Comparison of ENCODE assay signal across 7 cellular contexts in genomic region chr11:106076421-106076922, GRCh38. TPM values are rescaled to one million over a fixed set of nuclear protein-coding genes. Genes with fewer than 3 reads are reported as not detected.
DNase-seq lines count a peak whose midpoint lies in the region; ATAC-seq, FAIRE-seq and TF ChIP-seq lines count a peak whose summit lies in the region.

No MANE protein-coding gene starts in this region.

- H3K9ac ChIP-seq in Karpas-422 (ENCODE audit: low read length) (peak overlapping the region; percentile 69), astrocyte (ENCODE audit: low read length) (peak overlapping the region; percentile 100)

- no peak for TF ChIP-seq CTCF in GM12865 (IDR thresholded peaks at IDR 0.05; ENCODE audit: insufficient read depth, low read depth, low read length, missing control alignments)
- TF ChIP-seq CTCF in astrocyte (IDR thresholded peaks at IDR 0.05; ENCODE audit: insufficient read depth, low read depth, low read length) = no peak
- TF ChIP-seq CTCF in suprapubic skin (IDR thresholded peaks at IDR 0.05) = no peak

- no peaks in the 10 kb centered on the region for H3K9me3 Mint-ChIP-seq in astrocyte (ENCODE audit: unreplicated experiment)

- peaks cover 15% of the 10 kb centered on the region for H3K4me1 Mint-ChIP-seq in astrocyte (ENCODE audit: low read depth, unreplicated experiment)

- TF ChIP-seq EP300 in suprapubic skin (IDR thresholded peaks at IDR 0.05) = no peak

- H3K79me2 ChIP-seq in Karpas-422 (ENCODE audit: low read length) (peaks cover 40% of the 10 kb centered on the region), astrocyte (ENCODE audit: insufficient read depth, low read length) (peaks cover 43% of the 10 kb centered on the region)

- no peaks in the 10 kb centered on the region for H3K9me2 ChIP-seq in Karpas-422 (replicated peaks; ENCODE audit: insufficient read depth, low read length)

- peaks cover 3% of the 10 kb centered on the region for H3K36me3 Mint-ChIP-seq in astrocyte (ENCODE audit: low read depth, unreplicated experiment)

- 1% methylated on average over 12 of the region's 14 CpGs for WGBS in suprapubic skin

- H3K4me2 ChIP-seq in Karpas-422 (ENCODE audit: low read depth, low read length, poor library complexity, severe bottlenecking) (peak overlapping the region; percentile 89), astrocyte (ENCODE audit: low read length) (peak overlapping the region; percentile 99)

- H3K27ac Mint-ChIP-seq in astrocyte (ENCODE audit: unreplicated experiment) = peak overlapping the region; percentile 90

- peak overlapping the region; percentile 96 for H3K4me3 Mint-ChIP-seq in astrocyte (ENCODE audit: unreplicated experiment)

- H3K9me3 ChIP-seq in Karpas-422 (ENCODE audit: low read length) = no peaks in the 10 kb centered on the region
- H3K9me3 ChIP-seq in astrocyte (ENCODE audit: insufficient read depth, low read depth, low read length) = no peaks in the 10 kb centered on the region
- no peaks in the 10 kb centered on the region for H3K9me3 ChIP-seq in suprapubic skin

- peak overlapping the region; percentile 71 for H3K4me3 ChIP-seq in GM12865 (ENCODE audit: low read depth, low read length)
- peak overlapping the region; percentile 70 for H3K4me3 ChIP-seq in Karpas-422 (ENCODE audit: low read length)
- H3K4me3 ChIP-seq in astrocyte (ENCODE audit: insufficient read depth, low read depth, low read length) = peak overlapping the region; percentile 96
- peak overlapping the region; percentile 75 for H3K4me3 ChIP-seq in suprapubic skin

- ATAC-seq in HG03457 (IDR thresholded peaks at IDR 0.05; ENCODE audit: unreplicated experiment) (no peak), HG02970 (IDR thresholded peaks at IDR 0.05; ENCODE audit: low FRiP score, unreplicated experiment) (no peak)

- H3K27me3 ChIP-seq in Karpas-422 (ENCODE audit: low read length) (no peaks in the 10 kb centered on the region), astrocyte (ENCODE audit: insufficient read depth, low read length) (no peaks in the 10 kb centered on the region), layer of hippocampus (ENCODE audit: control insufficient read depth, insufficient read depth, low read length) (no peaks in the 10 kb centered on the region), suprapubic skin (no peaks in the 10 kb centered on the region)

- H3K27ac ChIP-seq in Karpas-422 (ENCODE audit: low read length) (peak overlapping the region; percentile 4; the same call in 1 of the 2 replicates), astrocyte (ENCODE audit: low read depth, low read length) (peak overlapping the region; percentile 74), layer of hippocampus (ENCODE audit: low read depth, low read length) (peak overlapping the region; percentile 99), suprapubic skin (peak overlapping the region; percentile 94)

- DNase-seq in GM12865 (ENCODE audit: low read depth) = no peak
- DNase-seq in Karpas-422 = peak; percentile 66
- peak; percentile 4 for DNase-seq in astrocyte (ENCODE audit: low read depth)
- no peak for DNase-seq in suprapubic skin (ENCODE audit: low spot score in 2 of 2)

- H3K27me3 Mint-ChIP-seq in astrocyte (ENCODE audit: low read depth, unreplicated experiment) = no peaks in the 10 kb centered on the region

- H3K4me1 ChIP-seq in Karpas-422 (ENCODE audit: low read length) (peaks cover 43% of the 10 kb centered on the region), astrocyte (ENCODE audit: insufficient read depth, low read length) (peaks cover 13% of the 10 kb centered on the region), suprapubic skin (peaks cover 40% of the 10 kb centered on the region)

- TF ChIP-seq POLR2A in suprapubic skin (IDR thresholded peaks at IDR 0.05) = no peak

- FAIRE-seq in astrocyte (lab: Jason Lieb, UNC) = no peak

- H2AFZ ChIP-seq in Karpas-422 (ENCODE audit: low read length) (peak overlapping the region; percentile 94), astrocyte (ENCODE audit: low read depth, low read length) (peak overlapping the region; percentile 97)

- H4K20me1 ChIP-seq in Karpas-422 (ENCODE audit: insufficient read depth, low read depth, low read length) (peaks cover 8% of the 10 kb centered on the region; the same call in 1 of the 2 replicates), astrocyte (ENCODE audit: insufficient read depth, low read length) (peaks cover 5% of the 10 kb centered on the region)

- H3K36me3 ChIP-seq in Karpas-422 (ENCODE audit: insufficient read depth, low read length) (peaks cover 24% of the 10 kb centered on the region), astrocyte (ENCODE audit: insufficient read depth, low read length) (peaks cover 15% of the 10 kb centered on the region), suprapubic skin (peaks cover 16% of the 10 kb centered on the region)

RNA-seq across cellular contexts. Expression of gene KBTBD3, which starts 0.7 kb away (rescaled TPM):
- 7.6 and 13.2 TPM in 2 replicates for total RNA-seq in Karpas-422 (2014; rRNA removed; shearing (Covaris generic); ENCODE audit: low replicate concordance)
- total RNA-seq in astrocyte = 4.7 and 5.2 TPM in 2 replicates
- total RNA-seq in suprapubic skin = 10 to 100 TPM in 1 of 4 donors, 1 to 10 TPM in 3; 2.9 to 15.3 (median 3.8) TPM

RNA-seq across cellular contexts. Expression of gene AASDHPPT, which starts 1.0 kb away (rescaled TPM):
- total RNA-seq in Karpas-422 (2014; rRNA removed; shearing (Covaris generic); ENCODE audit: low replicate concordance) = 127 and 222 TPM in 2 replicates
- total RNA-seq in astrocyte (61.0 and 61.6 TPM in 2 replicates), suprapubic skin (10 to 100 TPM; 33.7 to 45.6 (median 44.6) TPM)

RNA-seq across cellular contexts. Expression of gene MSANTD4, which starts 54.4 kb away (rescaled TPM):
- 59.6 and 62.8 TPM in 2 replicates for total RNA-seq in Karpas-422 (2014; rRNA removed; shearing (Covaris generic); ENCODE audit: low replicate concordance)
- total RNA-seq in astrocyte (19.8 and 24.5 TPM in 2 replicates), suprapubic skin (10 to 100 TPM in 2 of 4 donors, 1 to 10 TPM in 2; 5.2 to 28.3 (median 9.8) TPM)

Comparison
In these comparisons a context has a peak if more than half of its experiments do, and no peak if none do; other contexts are left out.
1. DNase-seq: peak in Karpas-422 (single experiment) and astrocyte (single experiment); none in GM12865 (single experiment) and suprapubic skin (0 of 2).
2. H3K27ac ChIP-seq: peak in every context shown above with its lines; median percentile 99 in layer of hippocampus; 94 in suprapubic skin; 74 in astrocyte; 4 in Karpas-422.
3. Peak in every context shown above with its lines, with median percentiles within 50 percentile points of each other: H3K4me3 ChIP-seq.